Comparison of ENCODE assay signal across 18 cellular contexts in genomic region chr14:65469903-65470302, GRCh38. TPM values are rescaled to one million over a fixed set of nuclear protein-coding genes. Genes with fewer than 3 reads are reported as not detected.
DNase-seq lines count a peak whose midpoint lies in the region; ATAC-seq and TF ChIP-seq lines count a peak whose summit lies in the region.
"Had no signal": no experiment of that assay in that cellular context is flagged by ENCODE, and none has a peak within 500 bp of the region (broad histone marks: within the 10 kb centered on the region; RNA-seq: fewer than 3 reads in every experiment).

No MANE protein-coding gene starts in this region.

- no peaks in the 10 kb centered on the region for H3K9me3 Mint-ChIP-seq in GM23338
- H3K9me3 Mint-ChIP-seq in WTC11, result no peaks in the 10 kb centered on the region

- no peak overlapping the region for H3K4me3 ChIP-seq in GM23338
- H3K4me3 ChIP-seq in iPS-20b (ENCODE audit: low read length), result no peak overlapping the region
- H3K4me3 ChIP-seq: breast epithelium, coronary artery, K562, MG63, skin epidermis, transverse colon had no signal

- H3K27me3 ChIP-seq in GM23338 (ENCODE audit: insufficient read depth) (no peaks in the 10 kb centered on the region), iPS-20b (ENCODE audit: insufficient read depth, low read length) (no peaks in the 10 kb centered on the region)
- H3K27me3 ChIP-seq: breast epithelium, MG63, transverse colon had no signal

- CTCF ChIA-PET in WTC11 (lab: Charles Lee), result interaction anchor here (1.0 kb wide), 1 partner anchor 55 kb away, joined by 3 read pairs; no protein-coding TSS in a partner anchor

- H3K36me3 Mint-ChIP-seq in GM23338 (ENCODE audit: low read depth) (no peaks in the 10 kb centered on the region; the same call in 2 of the 3 replicates), WTC11 (no peaks in the 10 kb centered on the region)

- no peak overlapping the region for H2AFZ ChIP-seq in GM23338

- H3K9me2 ChIP-seq in GM23338 (ENCODE audit: insufficient read depth), result no peaks in the 10 kb centered on the region

- POLR2A ChIA-PET in WTC11 (lab: Charles Lee), result interaction anchor here (0.5 kb wide), 1 partner anchor 494 kb away, joined by 3 read pairs; no protein-coding TSS in a partner anchor

- H3K79me2 ChIP-seq in GM23338 (replicated peaks; ENCODE audit: insufficient read depth), result no peaks in the 10 kb centered on the region; the same call in 1 of the 2 replicates

- peaks cover 6% of the 10 kb centered on the region for H3K27me3 Mint-ChIP-seq in GM23338 (ENCODE audit: insufficient read depth, low read depth, poor library complexity)
- H3K27me3 Mint-ChIP-seq in WTC11 (ENCODE audit: low read depth), result no peaks in the 10 kb centered on the region

- no peak overlapping the region for H3K27ac ChIP-seq in GM23338 (ENCODE audit: low read depth)
- H3K27ac ChIP-seq in iPS-20b (ENCODE audit: low read length), result peak overlapping the region; percentile 14
- peak overlapping the region; percentile 74 for H3K27ac ChIP-seq in substantia nigra (ENCODE audit: low read depth, low read length, poor library complexity, severe bottlenecking)
- H3K27ac ChIP-seq: breast epithelium, coronary artery, skin epidermis, transverse colon had no signal

- H3K27ac Mint-ChIP-seq in GM23338 (no peak overlapping the region), WTC11 (peak overlapping the region; percentile 78; the same call in 1 of the 2 replicates)

- no peak for TF ChIP-seq CTCF in GM23338 (conservative IDR thresholded peaks at IDR 0.05; ENCODE audit: low read depth in 2 of 2)
- no peak for TF ChIP-seq CTCF in WTC11 (IDR thresholded peaks at IDR 0.05)

- H3K4me3 Mint-ChIP-seq in GM23338, result no peak overlapping the region
- H3K4me3 Mint-ChIP-seq in WTC11, result no peak overlapping the region
- H3K4me3 Mint-ChIP-seq: CD14-positive monocyte had no signal

- H3K4me1 ChIP-seq in GM23338 (ENCODE audit: insufficient read depth) (peaks cover 36% of the 10 kb centered on the region), iPS-20b (ENCODE audit: insufficient read depth, low read length) (peaks cover 28% of the 10 kb centered on the region)
- H3K4me1 ChIP-seq: breast epithelium, transverse colon had no signal

- H4K20me1 ChIP-seq in GM23338 (replicated peaks; ENCODE audit: insufficient read depth), result no peaks in the 10 kb centered on the region

- H3K9ac ChIP-seq in iPS-20b (ENCODE audit: low read depth, low read length), result peak overlapping the region; percentile 37; the same call in 1 of the 2 replicates

- peak overlapping the region; percentile 45; the same call in 1 of the 2 replicates for H3K4me2 ChIP-seq in GM23338

- DNase-seq in GM23338 (ENCODE audit: low spot score) (peak; percentile 38), WTC11 (ENCODE audit: low spot score) (peak; percentile 20), substantia nigra (lab: John Stamatoyannopoulos, UW) (peak in 3 of 49 donors; percentile 6 to 57 (median 16)), erythroblast (lab: John Stamatoyannopoulos, UW) (no peak), GOT3 (lab: John Stamatoyannopoulos, UW) (no peak), RKO (ENCODE audit: low spot score) (no peak)
- DNase-seq: activated CD4-positive, alpha-beta T cell treated with anti-CD3 and anti-CD28 coated beads, Interleukin-2, amount 50 U/mL, for 4 hours; activated naive CD4-positive, alpha-beta T cell treated with Interleukin-2 at 50 U/mL for 16 hours; MG63; NCI-H2029; stimulated activated CD8-positive, alpha-beta memory T cell treated with anti-CD3 and anti-CD28 coated beads, Interleukin-4, amount 100 ng/mL, for 48 hours; transverse colon had no signal

- peaks cover 45% of the 10 kb centered on the region for H3K4me1 Mint-ChIP-seq in GM23338
- H3K4me1 Mint-ChIP-seq in WTC11, result peaks cover 51% of the 10 kb centered on the region

- TF ChIP-seq POLR2A in erythroblast (IDR thresholded peaks at IDR 0.05; ENCODE audit: low read length), result no peak

- ATAC-seq in GM23338 (peak; percentile 68), WTC11 (peak; percentile 46)
- ATAC-seq: K562 had no signal

- H3K9me3 ChIP-seq in iPS-20b (ENCODE audit: insufficient read depth, low read depth, low read length), result no peaks in the 10 kb centered on the region
- H3K9me3 ChIP-seq: breast epithelium, MG63, transverse colon had no signal

- no peaks in the 10 kb centered on the region for H3F3A ChIP-seq in GM23338 (replicated peaks; ENCODE audit: low read depth)

- H3K36me3 ChIP-seq in GM23338 (ENCODE audit: insufficient read depth), result no peaks in the 10 kb centered on the region
- no peaks in the 10 kb centered on the region for H3K36me3 ChIP-seq in iPS-20b (ENCODE audit: insufficient read depth, low read depth, low read length)
- H3K36me3 ChIP-seq: breast epithelium, MG63, transverse colon had no signal

TF ChIP-seq in WTC11, 78 proteins besides CTCF, POLR2A, EP300 and RAD21:
- TF ChIP-seq FOXP1 (CRISPR knock-in tag; IDR thresholded peaks at IDR 0.05; ENCODE audit: borderline replicate concordance) (0 out of 2 replicates have a peak, but pooled peaks have one; percentile 37), ZNF317 (CRISPR knock-in tag; IDR thresholded peaks at IDR 0.05; ENCODE audit: borderline replicate concordance, low read depth) (no peak)

RNA-seq across cellular contexts. Expression of gene FUT8, which starts 57.4 kb away (rescaled TPM):
- total RNA-seq in GM23338 (2014; rRNA removed; shearing (Covaris generic)), result 22.2 and 23.2 TPM in 2 replicates
- polyA plus RNA-seq in GM23338 (2016; fragmentation: Nextera tagmentation; extraction: Ambion mirVana), result 8.2 and 8.6 TPM in 2 replicates
- total RNA-seq in WTC11 (2021), result 28.6 to 37.9 TPM (median 31.9 TPM) in 3 replicates

Comparison
In these comparisons a context has a peak if more than half of its experiments do, and no peak if none do; other contexts are left out.
1. DNase-seq: peak in GM23338 (single experiment) and WTC11 (single experiment); none in erythroblast (0 of 2), GOT3 (single experiment) and RKO (single experiment).